In genomic region chr2:128280901-128281321, GRCh38 we compare ENCODE assay signal across 11 cellular contexts. TPM values are rescaled to one million over a fixed set of nuclear protein-coding genes. Genes with fewer than 3 reads are reported as not detected.
A peak's percentile ranks its signal among the peaks of the same experiment; 100 is the strongest.
DNase-seq lines count a peak whose midpoint lies in the region; ATAC-seq, FAIRE-seq and TF ChIP-seq lines count a peak whose summit lies in the region.
"Had no signal": no experiment of that assay in that cellular context is flagged by ENCODE, and none has a peak within 500 bp of the region (broad histone marks: within the 10 kb centered on the region; RNA-seq: fewer than 3 reads in every experiment).

No MANE protein-coding gene starts in this region.

- no peak for TF ChIP-seq POLR2A in body of pancreas (IDR thresholded peaks at IDR 0.05)
- no peak for TF ChIP-seq POLR2A in HepG2 (IDR thresholded peaks at IDR 0.05; ENCODE audit: insufficient read depth in 1 of 2, low read depth in 2 of 2, low read length in 2 of 2)
- no peak for TF ChIP-seq POLR2A in spleen (IDR thresholded peaks at IDR 0.05)

- no peaks in the 10 kb centered on the region for H3K9me2 ChIP-seq in Loucy (replicated peaks; ENCODE audit: low read depth, low read length)

- peaks cover 100% of the 10 kb centered on the region; the same call in 1 of the 2 replicates for H3K36me3 ChIP-seq in Loucy (ENCODE audit: insufficient read depth, low read length)
- no peaks in the 10 kb centered on the region for H3K36me3 ChIP-seq in body of pancreas (replicated peaks in 1 of 2; ENCODE audit: insufficient read depth in 1 of 2, low read depth in 2 of 2)
- H3K36me3 ChIP-seq in HepG2 (replicated peaks in 1 of 2; ENCODE audit: control insufficient read depth in 1 of 2, insufficient read depth in 2 of 2, low read length in 2 of 2): peaks cover 50 to 82% of the 10 kb centered on the region in 2 experiments
- peaks cover 0 to 33% (median 5%) of the 10 kb centered on the region in 6 donors for H3K36me3 ChIP-seq in spleen

- ATAC-seq in body of pancreas (no peak), HepG2 (peak; percentile 9), GM18907 (IDR thresholded peaks at IDR 0.05; ENCODE audit: unreplicated experiment) (no peak), HG03378 (IDR thresholded peaks at IDR 0.05; ENCODE audit: unreplicated experiment) (no peak)

- no peaks in the 10 kb centered on the region for H3K27me3 ChIP-seq in Loucy (ENCODE audit: insufficient read depth, low read length, poor library complexity, severe bottlenecking)
- H3K27me3 ChIP-seq in body of pancreas: no peaks in the 10 kb centered on the region
- no peaks in the 10 kb centered on the region for H3K27me3 ChIP-seq in HepG2 (ENCODE audit: control insufficient read depth in 1 of 2, insufficient read depth in 2 of 2, low read length in 2 of 2)
- no peaks in the 10 kb centered on the region for H3K27me3 ChIP-seq in spleen (replicated peaks in 1 of 7)

- POLR2A ChIA-PET in HepG2 (lab: Yijun Ruan, JAX): no interaction called here

- no peak for TF ChIP-seq EP300 in HepG2 (IDR thresholded peaks at IDR 0.05; ENCODE audit: low read depth in 2 of 2, low read length in 2 of 2)
- no peak for TF ChIP-seq EP300 in HepG2 (CRISPR knock-in tag; IDR thresholded peaks at IDR 0.05; ENCODE audit: borderline replicate concordance)

- H3F3A ChIP-seq in Loucy (ENCODE audit: low read depth): no peaks in the 10 kb centered on the region

- in situ Hi-C loops in HepG2 (cut with HindIII; ENCODE audit: extremely low pct_ligation_motif_present, low pct_unique_long_range_greater_than_20kb): no loop called here

- 57% methylated on average over 5 of the region's 5 CpGs; no CpG with 5 or more reads in 1 of the 2 donors for WGBS in body of pancreas, 2 donors
- 100% methylated on average over 2 of the region's 5 CpGs for WGBS in HepG2 (ENCODE audit: low lambda C conversion rate)
- WGBS in spleen, 5 donors: 31 to 47% (median 44%) methylated on average over 4 to 5 of the region's 5 CpGs

- DNase-seq in body of pancreas (peak in 3 of 4 donors; percentile 27 to 33 (median 29)), HepG2 (ENCODE audit: low spot score) (no peak), spleen (peak; percentile 81)
- no peak for DNase-seq in activated CD4-positive, alpha-beta T cell treated with anti-CD3 and anti-CD28 coated beads for 4 hours
- DNase-seq in activated T-cell treated with anti-CD3 and anti-CD28 coated beads, Interleukin-2, amount 50 U/mL, for 1 hour: no peak
- DNase-seq: DMS53, NCI-H146 had no signal

- H3K27ac ChIP-seq in body of pancreas (peak overlapping the region in 1 of 4 donors; percentile 17), HepG2 (ENCODE audit: extremely low read length, insufficient read depth, low read length) (no peak overlapping the region), spleen (peak overlapping the region in 7 of 8 donors; percentile 36 to 82 (median 75))

- no TSS peak for BruUV-seq in HepG2 (replicated peaks; lab: Mats Ljungman, UMichigan)

- peaks cover 28% of the 10 kb centered on the region for H3K4me1 ChIP-seq in Loucy (ENCODE audit: insufficient read depth, low read length, poor library complexity, severe bottlenecking)
- peaks cover 32% of the 10 kb centered on the region for H3K4me1 ChIP-seq in body of pancreas
- peaks cover 19% of the 10 kb centered on the region; the same call in 1 of the 2 replicates for H3K4me1 ChIP-seq in HepG2 (ENCODE audit: insufficient read depth, low read length)
- peaks cover 44 to 71% (median 68%) of the 10 kb centered on the region in 6 donors for H3K4me1 ChIP-seq in spleen

- peak overlapping the region; percentile 18 for H3K4me2 ChIP-seq in Loucy (ENCODE audit: low read depth, low read length, poor library complexity, severe bottlenecking)
- H3K4me2 ChIP-seq in HepG2 (ENCODE audit: low read depth, low read length): no peak overlapping the region

- no peak for TF ChIP-seq RAD21 in HepG2 (CRISPR knock-in tag; IDR thresholded peaks at IDR 0.05)

- CTCF ChIA-PET in HepG2 (lab: Yijun Ruan, JAX; ENCODE audit: low intra/inter-chr PET ratio, low total read pairs): no interaction called here

- no peak for FAIRE-seq in HepG2 (lab: Jason Lieb, UNC)
- FAIRE-seq: astrocyte had no signal

- H2AFZ ChIP-seq in Loucy (ENCODE audit: low read length) (no peak overlapping the region), HepG2 (ENCODE audit: low read length) (no peak overlapping the region)

- H4K20me1 ChIP-seq in Loucy (ENCODE audit: insufficient read depth, low read length, poor library complexity, severe bottlenecking) (peaks cover 100% of the 10 kb centered on the region), HepG2 (ENCODE audit: insufficient read depth, low read length) (peaks cover 54% of the 10 kb centered on the region; the same call in 1 of the 2 replicates)

- H3K4me3 ChIP-seq in Loucy (ENCODE audit: low read length, poor library complexity, severe bottlenecking) (no peak overlapping the region), body of pancreas (no peak overlapping the region), HepG2 (replicated peaks in 1 of 3; ENCODE audit: insufficient read depth in 1 of 3, low read depth in 2 of 3, low read length in 3 of 3) (no peak overlapping the region), spleen (no peak overlapping the region)

- H3K9ac ChIP-seq in Loucy (ENCODE audit: low read depth, low read length, poor library complexity, severe bottlenecking) (no peak overlapping the region), HepG2 (ENCODE audit: insufficient read depth, low read depth, low read length) (no peak overlapping the region)

- H3K79me2 ChIP-seq in Loucy (ENCODE audit: insufficient read depth, low read length) (peaks cover 100% of the 10 kb centered on the region), HepG2 (ENCODE audit: insufficient read depth, low read length) (peaks cover 52% of the 10 kb centered on the region)

- H3K9me3 ChIP-seq in Loucy (ENCODE audit: insufficient read depth, low read depth, low read length) (no peaks in the 10 kb centered on the region), body of pancreas (no peaks in the 10 kb centered on the region), HepG2 (ENCODE audit: low read length) (no peaks in the 10 kb centered on the region), spleen (peaks cover 0 to 2% (median 0%) of the 10 kb centered on the region in 8 donors)

- TF ChIP-seq CTCF in Loucy (conservative IDR thresholded peaks at IDR 0.05; ENCODE audit: low read length): no peak
- no peak for TF ChIP-seq CTCF in body of pancreas (IDR thresholded peaks at IDR 0.05)
- no peak for TF ChIP-seq CTCF in HepG2 (CRISPR knock-in tag; IDR thresholded peaks at IDR 0.05)
- TF ChIP-seq CTCF in spleen (IDR thresholded peaks at IDR 0.05 in 8 of 11, conservative IDR thresholded peaks at IDR 0.05 in 3 of 11): no peak

- intact Hi-C loops in body of pancreas (cut with DNase I): no loop called here
- intact Hi-C loops in HepG2 (cut with micrococcal nuclease; ENCODE audit: unreplicated experiment): no loop called here
- intact Hi-C loops in spleen (cut with DNase I; ENCODE audit: low total_unique reads): no loop called here

TF ChIP-seq in HepG2, 621 proteins besides CTCF, POLR2A, EP300 and RAD21 (continues in another document):
- TF ChIP-seq ZNF234 (CRISPR knock-in tag; conservative IDR thresholded peaks at IDR 0.05): no peak
- no peak for TF ChIP-seq ZNF549 (CRISPR knock-in tag; IDR thresholded peaks at IDR 0.05)
- TF ChIP-seq PAF1 (CRISPR knock-in tag; IDR thresholded peaks at IDR 0.05): no peak
- no peak for TF ChIP-seq ZNF558 (CRISPR knock-in tag; IDR thresholded peaks at IDR 0.05; ENCODE audit: borderline replicate concordance)
- TF ChIP-seq HNF4G (IDR thresholded peaks at IDR 0.05; ENCODE audit: borderline replicate concordance, low read depth, low read length): no peak
- no peak for TF ChIP-seq HNF4G (CRISPR knock-in tag; IDR thresholded peaks at IDR 0.05; ENCODE audit: borderline replicate concordance, low read depth)
- TF ChIP-seq RXRB (CRISPR knock-in tag; IDR thresholded peaks at IDR 0.05; ENCODE audit: borderline replicate concordance): no peak
- 0 out of 2 replicates have a peak, but pooled peaks have one; percentile 27 for TF ChIP-seq ZNF746 (CRISPR knock-in tag; IDR thresholded peaks at IDR 0.05)
- no peak for TF ChIP-seq CEBPG (CRISPR knock-in tag; IDR thresholded peaks at IDR 0.05)
- TF ChIP-seq JARID2 (CRISPR knock-in tag; IDR thresholded peaks at IDR 0.05; ENCODE audit: insufficient replicate concordance): no peak
- TF ChIP-seq ATF4 (CRISPR knock-in tag; IDR thresholded peaks at IDR 0.05): no peak

RNA-seq across cellular contexts. Expression of gene HS6ST1, which starts 37.8 kb away (rescaled TPM):
- 10 to 100 TPM; 25.4 to 44.8 TPM for total RNA-seq in body of pancreas
- total RNA-seq in HepG2 (2016; rRNA removed; fragmentation: Illumina TruSeq; extraction: Trizol): 68.4 and 84.6 TPM in 2 replicates
- total RNA-seq in HepG2 (2016; cell fraction: cytosol; rRNA removed; fragmentation: Illumina TruSeq; extraction: Trizol; ENCODE audit: low read depth): 8.0 TPM in 2 replicates
- 60.2 and 86.4 TPM in 2 replicates for total RNA-seq in HepG2 (2016; cell fraction: insoluble cytoplasmic fraction; rRNA removed; fragmentation: Illumina TruSeq; extraction: Trizol)
- total RNA-seq in HepG2 (2016; cell fraction: membrane; rRNA removed; fragmentation: Illumina TruSeq; extraction: Trizol): 38.4 and 40.3 TPM in 2 replicates
- 59.1 and 66.3 TPM in 2 replicates for total RNA-seq in HepG2 (2016; cell fraction: nucleus; rRNA removed; fragmentation: Illumina TruSeq; extraction: Trizol)
- 34.5 and 42.2 TPM in 2 replicates for polyA plus RNA-seq in HepG2 (2011; rRNA removed)
- 35.2 and 53.7 TPM in 2 replicates for polyA plus RNA-seq in HepG2 (2011; cell fraction: cytosol; rRNA removed)
- polyA plus RNA-seq in HepG2 (2011; cell fraction: nucleus; rRNA removed): 38.8 and 44.3 TPM in 2 replicates
- 50.2 and 79.5 TPM in 2 replicates for polyA plus RNA-seq in HepG2 (2012)
- polyA plus RNA-seq in HepG2 (2016; cell fraction: cytosol; fragmentation: Illumina TruSeq; extraction: Trizol; ENCODE audit: low read depth): 5.2 and 5.6 TPM in 2 replicates
- 70.3 and 83.1 TPM in 2 replicates for polyA plus RNA-seq in HepG2 (2016; cell fraction: insoluble cytoplasmic fraction; fragmentation: Illumina TruSeq; extraction: Trizol; ENCODE audit: low read depth)
- polyA plus RNA-seq in HepG2 (2016; cell fraction: membrane; fragmentation: Illumina TruSeq; extraction: Trizol; ENCODE audit: low read depth): 24.6 and 27.0 TPM in 2 replicates
- polyA plus RNA-seq in HepG2 (2016; cell fraction: nucleus; fragmentation: Illumina TruSeq; extraction: Trizol; ENCODE audit: insufficient read depth, low read depth): 106 and 113 TPM in 2 replicates
- polyA minus RNA-seq in HepG2 (2011; rRNA and poly(A)+ RNA removed; ENCODE audit: low replicate concordance): 7.6 and 148 TPM in 2 replicates
- 47.4 and 52.3 TPM in 2 replicates for polyA minus RNA-seq in HepG2 (2011; cell fraction: cytosol; rRNA and poly(A)+ RNA removed)
- 39.0 and 60.8 TPM in 2 replicates for polyA minus RNA-seq in HepG2 (2011; cell fraction: nucleus; rRNA and poly(A)+ RNA removed)
- total RNA-seq in spleen: 10 to 100 TPM; 52.2 to 99.5 (median 66.7) TPM
- polyA plus RNA-seq in spleen: 10 to 100 TPM in 1 of 3 donors, 1 to 10 TPM in 2; 7.2 to 24.7 (median 9.2) TPM

Comparison
In these comparisons a context has a peak if more than half of its experiments do, and no peak if none do; other contexts are left out.
1. DNase-seq: peak in body of pancreas (3 of 4) and spleen (single experiment); none in HepG2 (single experiment), activated CD4-positive, alpha-beta T cell treated with anti-CD3 and anti-CD28 coated beads for 4 hours (0 of 2) and activated T-cell treated with anti-CD3 and anti-CD28 coated beads, Interleukin-2, amount 50 U/mL, for 1 hour (single experiment).